In the genomic region with DNA sequence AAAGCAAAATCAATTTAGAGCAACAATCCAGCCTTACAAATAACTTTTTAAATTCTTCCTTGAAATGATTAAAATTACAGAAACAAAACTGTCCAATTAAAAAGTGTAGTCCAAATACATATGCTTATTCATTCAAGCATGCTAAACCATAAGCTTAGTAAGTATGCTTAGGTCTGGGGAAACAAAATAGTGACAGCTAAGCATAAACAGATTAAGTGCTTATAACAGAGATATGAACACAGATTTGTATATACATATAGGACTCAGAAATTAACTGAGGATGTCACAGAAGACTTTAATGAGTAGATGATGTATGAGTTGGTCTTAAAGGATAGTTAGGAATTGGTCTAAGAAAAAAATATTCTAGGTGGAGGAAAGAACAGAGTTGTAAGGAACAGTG, we compare ENCODE assay signal across 24 cellular contexts. TPM values are rescaled to one million over a fixed set of nuclear protein-coding genes. Genes with fewer than 3 reads are reported as not detected.
A peak's percentile ranks its signal among the peaks of the same experiment; 100 is the strongest.
DNase-seq lines count a peak whose midpoint lies in the region; ATAC-seq, FAIRE-seq and TF ChIP-seq lines count a peak whose summit lies in the region.
"Had no signal": no experiment of that assay in that cellular context is flagged by ENCODE, and none has a peak within 500 bp of the region (broad histone marks: within the 10 kb centered on the region; RNA-seq: fewer than 3 reads in every experiment).

No MANE protein-coding gene starts in this region.

- peaks cover 21% of the 10 kb centered on the region for H3K36me3 Mint-ChIP-seq in memory B cell

- H2AK5ac ChIP-seq in IMR-90 (ENCODE audit: low read depth, low read length) = no peak overlapping the region

- ATAC-seq in HepG2 (no peak), right lobe of liver (no peak), IMR-90 (ENCODE audit: low read depth) (peak; percentile 44; the same call in 1 of the 2 replicates), memory B cell (ENCODE audit: low read depth) (no peak), HG03457 (IDR thresholded peaks at IDR 0.05; ENCODE audit: unreplicated experiment) (no peak), HG03439 (IDR thresholded peaks at IDR 0.05; ENCODE audit: unreplicated experiment) (no peak)
- ATAC-seq: GM23338, T-cell had no signal

- H3K27me3 Mint-ChIP-seq in memory B cell = no peaks in the 10 kb centered on the region
- H3K27me3 Mint-ChIP-seq: CD4-positive, alpha-beta memory T cell; T-cell had no signal

- H3K9me3 Mint-ChIP-seq in memory B cell = no peaks in the 10 kb centered on the region
- H3K9me3 Mint-ChIP-seq: CD4-positive, alpha-beta memory T cell; GM23338; T-cell had no signal

- no peak overlapping the region for H3K56ac ChIP-seq in IMR-90 (ENCODE audit: extremely low read depth, insufficient read depth, low read length)

- H4K8ac ChIP-seq in IMR-90 (ENCODE audit: low read depth in 2 of 2, low read length in 2 of 2) = no peak overlapping the region

- no peak overlapping the region for H3K14ac ChIP-seq in IMR-90 (replicated peaks; ENCODE audit: low read depth, low read length)

- in situ Hi-C loops in HepG2 (cut with HindIII; ENCODE audit: extremely low pct_ligation_motif_present, low pct_unique_long_range_greater_than_20kb) = no loop called here
- in situ Hi-C loops in IMR-90 (cut with MboI; ENCODE audit: low sequenced_read_pairs) = no loop called here

- H3K79me2 ChIP-seq in HepG2 (ENCODE audit: insufficient read depth, low read length) = no peaks in the 10 kb centered on the region

- H2AK9ac ChIP-seq in IMR-90 (replicated peaks; ENCODE audit: low read depth, low read length, poor library complexity) = no peak overlapping the region

- H3K9ac ChIP-seq in HepG2 (ENCODE audit: insufficient read depth, low read depth, low read length) (no peak overlapping the region), IMR-90 (ENCODE audit: low read depth, low read length) (no peak overlapping the region)
- H3K9ac ChIP-seq: KMS-11 had no signal

- intact Hi-C loops in HepG2 (cut with micrococcal nuclease; ENCODE audit: unreplicated experiment) (no loop called here), right lobe of liver (cut with DNase I) (no loop called here), IMR-90 (cut with micrococcal nuclease) (no loop called here)

- H3K4me2 ChIP-seq in HepG2 (ENCODE audit: low read depth, low read length) (no peak overlapping the region), IMR-90 (ENCODE audit: low read depth, low read length) (no peak overlapping the region)
- H3K4me2 ChIP-seq: GM23338, KMS-11 had no signal

- H3K9me1 ChIP-seq in IMR-90 (ENCODE audit: insufficient read depth, low read length) = peaks cover 6% of the 10 kb centered on the region

- dilution Hi-C loops in IMR-90 (cut with HindIII; ENCODE audit: low sequenced_read_pairs, unreplicated experiment) = no loop called here

- H3K27me3 ChIP-seq in HepG2 (ENCODE audit: control insufficient read depth in 1 of 2, insufficient read depth in 2 of 2, low read length in 2 of 2) (no peaks in the 10 kb centered on the region), right lobe of liver (no peaks in the 10 kb centered on the region), IMR-90 (ENCODE audit: control insufficient read depth, insufficient read depth, low read length) (no peaks in the 10 kb centered on the region)
- H3K27me3 ChIP-seq: SJCRH30 had no signal

- H2AFZ ChIP-seq in HepG2 (ENCODE audit: low read length) = no peak overlapping the region
- no peak overlapping the region for H2AFZ ChIP-seq in IMR-90 (replicated peaks; ENCODE audit: low read length, poor library complexity)
- H2AFZ ChIP-seq: GM23338 had no signal

- no peak overlapping the region for H2BK5ac ChIP-seq in IMR-90 (ENCODE audit: low read depth, low read length, poor library complexity, severe bottlenecking)

- TF ChIP-seq RAD21 in HepG2 (CRISPR knock-in tag; IDR thresholded peaks at IDR 0.05) (no peak), IMR-90 (IDR thresholded peaks at IDR 0.05; ENCODE audit: low read length) (no peak)

- no peak for TF ChIP-seq EP300 in HepG2 (IDR thresholded peaks at IDR 0.05; ENCODE audit: low read depth in 2 of 2, low read length in 2 of 2)
- TF ChIP-seq EP300 in HepG2 (CRISPR knock-in tag; IDR thresholded peaks at IDR 0.05; ENCODE audit: borderline replicate concordance) = no peak

- CTCF ChIA-PET in HepG2 (lab: Yijun Ruan, JAX; ENCODE audit: low intra/inter-chr PET ratio, low total read pairs) = no interaction called here
- CTCF ChIA-PET in IMR-90 (lab: Yijun Ruan, JAX) = interaction anchor here (0.8 kb wide), 1 partner anchor 186 kb away, joined by 3 read pairs; no protein-coding TSS in a partner anchor

- H3K4me3 Mint-ChIP-seq in memory B cell = no peak overlapping the region
- H3K4me3 Mint-ChIP-seq: CD4-positive, alpha-beta memory T cell; GM23338; T-cell had no signal

- no peak overlapping the region for H3K23ac ChIP-seq in IMR-90 (ENCODE audit: low read depth, low read length)

- peaks cover 0 to 35% of the 10 kb centered on the region in 2 experiments; a peak in 3 of 4 replicates for H3K79me1 ChIP-seq in IMR-90 (ENCODE audit: low read depth in 1 of 2, low read length in 2 of 2)

- no peak for FAIRE-seq in HepG2 (lab: Jason Lieb, UNC)
- FAIRE-seq: GM12892, RCC 7860 had no signal

- no peak overlapping the region for H3K18ac ChIP-seq in IMR-90 (ENCODE audit: low read depth, low read length)

- POLR2A ChIA-PET in HepG2 (lab: Yijun Ruan, JAX) = no interaction called here
- POLR2A ChIA-PET in IMR-90 (lab: Charles Lee; ENCODE audit: unreplicated experiment) = no interaction called here

- no peak overlapping the region for H3K4ac ChIP-seq in IMR-90 (ENCODE audit: low read depth, low read length)

- TF ChIP-seq POLR2A in HepG2 (IDR thresholded peaks at IDR 0.05; ENCODE audit: insufficient read depth in 1 of 2, low read depth in 2 of 2, low read length in 2 of 2) (no peak), right lobe of liver (IDR thresholded peaks at IDR 0.05) (no peak), IMR-90 (IDR thresholded peaks at IDR 0.05; ENCODE audit: low read depth, low read length) (no peak)

- H3K27ac Mint-ChIP-seq in memory B cell = peak overlapping the region; percentile 22
- H3K27ac Mint-ChIP-seq: GM23338, T-cell had no signal

- no peak overlapping the region for H3K27ac ChIP-seq in HepG2 (ENCODE audit: extremely low read length, insufficient read depth, low read length)
- H3K27ac ChIP-seq in right lobe of liver = no peak overlapping the region
- no peak overlapping the region for H3K27ac ChIP-seq in IMR-90 (ENCODE audit: insufficient read depth, low read length)
- H3K27ac ChIP-seq: HL-60, KMS-11, SJCRH30 had no signal

- H4K91ac ChIP-seq in IMR-90 (ENCODE audit: insufficient read depth, low read depth, low read length) = no peak overlapping the region

- no peak overlapping the region for H2BK20ac ChIP-seq in IMR-90 (ENCODE audit: low read depth, low read length)

- H3K4me1 ChIP-seq in HepG2 (ENCODE audit: insufficient read depth, low read length) (no peaks in the 10 kb centered on the region), right lobe of liver (no peaks in the 10 kb centered on the region), IMR-90 (ENCODE audit: control insufficient read depth, insufficient read depth, low read length) (peaks cover 8% of the 10 kb centered on the region)
- H3K4me1 ChIP-seq: SJCRH30 had no signal

- DNase-seq in HepG2 (ENCODE audit: low spot score) = no peak
- no peak for DNase-seq in right lobe of liver
- no peak for DNase-seq in IMR-90
- DNase-seq in memory B cell (ENCODE audit: low spot score in 2 of 2) = no peak
- DNase-seq in stimulated activated CD4-positive, alpha-beta T cell treated with anti-CD3 and anti-CD28 coated beads, Interleukin-1b, Interleukin-23, amount 100 ng/mL, for 48 hours = no peak
- DNase-seq: CD4-positive, alpha-beta memory T cell; DMS153; HCEC 1CT; NCI-H1092 treated with DMSO at 0.1 percent for 48 hours; NCI-H1436 treated with DMSO at 0.1 percent for 48 hours; NCI-H1930; NCI-H226; NCI-H510A treated with DMSO at 0.1 percent for 48 hours; NCI-H774; OCI-M1; SJCRH30; T-cell had no signal

- H3K4me3 ChIP-seq in HepG2 (replicated peaks in 1 of 3; ENCODE audit: insufficient read depth in 1 of 3, low read depth in 2 of 3, low read length in 3 of 3) = no peak overlapping the region
- no peak overlapping the region for H3K4me3 ChIP-seq in right lobe of liver
- no peak overlapping the region for H3K4me3 ChIP-seq in IMR-90 (ENCODE audit: insufficient read depth, low read depth, low read length)
- H3K4me3 ChIP-seq: GM23338, SJCRH30 had no signal

- TF ChIP-seq CTCF in HepG2 (CRISPR knock-in tag; IDR thresholded peaks at IDR 0.05) (no peak), right lobe of liver (IDR thresholded peaks at IDR 0.05) (no peak), IMR-90 (conservative IDR thresholded peaks at IDR 0.05; ENCODE audit: low read depth, low read length) (no peak)

- H4K20me1 ChIP-seq in HepG2 (ENCODE audit: insufficient read depth, low read length) (no peaks in the 10 kb centered on the region; the same call in 1 of the 2 replicates), IMR-90 (ENCODE audit: insufficient read depth, low read length) (peaks cover 6% of the 10 kb centered on the region)

- H2BK15ac ChIP-seq in IMR-90 (ENCODE audit: low read depth, low read length) = no peak overlapping the region

- H3K36me3 ChIP-seq in HepG2 (replicated peaks in 1 of 2; ENCODE audit: control insufficient read depth in 1 of 2, insufficient read depth in 2 of 2, low read length in 2 of 2) = peaks cover 9 to 55% of the 10 kb centered on the region in 2 experiments
- H3K36me3 ChIP-seq in right lobe of liver = peaks cover 0 to 29% (median 9%) of the 10 kb centered on the region in 4 donors
- H3K36me3 ChIP-seq in IMR-90 (ENCODE audit: control insufficient read depth, insufficient read depth, low read length) = peaks cover 11% of the 10 kb centered on the region

- H3K9me3 ChIP-seq in HepG2 (ENCODE audit: low read length) (no peaks in the 10 kb centered on the region), right lobe of liver (no peaks in the 10 kb centered on the region), IMR-90 (ENCODE audit: control insufficient read depth, insufficient read depth, low read length) (no peaks in the 10 kb centered on the region)
- H3K9me3 ChIP-seq: SJCRH30 had no signal

- H2BK120ac ChIP-seq in IMR-90 (ENCODE audit: low read depth, low read length) = no peak overlapping the region

- no TSS peak for BruUV-seq in HepG2 (replicated peaks; lab: Mats Ljungman, UMichigan)
- no TSS peak for BruUV-seq in IMR-90 (replicated peaks; lab: Mats Ljungman, UMichigan)

- no peaks in the 10 kb centered on the region for H3K4me1 Mint-ChIP-seq in memory B cell
- H3K4me1 Mint-ChIP-seq: GM23338 had no signal

- H4K5ac ChIP-seq in IMR-90 (ENCODE audit: low read depth, low read length) = no peak overlapping the region

RNA-seq across cellular contexts. Expression of gene SCAF11, which starts 41.8 kb away (rescaled TPM):
- total RNA-seq in HepG2 (2016; rRNA removed; fragmentation: Illumina TruSeq; extraction: Trizol) (38.3 and 74.7 TPM in 2 replicates), right lobe of liver (10 to 100 TPM; 43.2 to 72.1 (median 61.4) TPM), IMR-90 (2012; rRNA removed) (70.4 and 90.3 TPM in 2 replicates)
- total RNA-seq in HepG2 (2016; cell fraction: cytosol; rRNA removed; fragmentation: Illumina TruSeq; extraction: Trizol; ENCODE audit: low read depth) = 10.8 and 10.9 TPM in 2 replicates
- total RNA-seq in HepG2 (2016; cell fraction: insoluble cytoplasmic fraction; rRNA removed; fragmentation: Illumina TruSeq; extraction: Trizol) = 41.7 and 68.8 TPM in 2 replicates
- 19.9 and 25.4 TPM in 2 replicates for total RNA-seq in HepG2 (2016; cell fraction: membrane; rRNA removed; fragmentation: Illumina TruSeq; extraction: Trizol)
- 87.2 and 87.5 TPM in 2 replicates for total RNA-seq in HepG2 (2016; cell fraction: nucleus; rRNA removed; fragmentation: Illumina TruSeq; extraction: Trizol)
- polyA plus RNA-seq in HepG2 (2011; rRNA removed) (22.2 and 26.9 TPM in 2 replicates), IMR-90 (2012; rRNA removed) (32.0 and 33.9 TPM in 2 replicates)
- polyA plus RNA-seq in HepG2 (2011; cell fraction: cytosol; rRNA removed) = 15.7 and 18.9 TPM in 2 replicates
- 19.0 and 20.7 TPM in 2 replicates for polyA plus RNA-seq in HepG2 (2011; cell fraction: nucleus; rRNA removed)
- polyA plus RNA-seq in HepG2 (2012) = 32.4 and 38.5 TPM in 2 replicates
- 3.9 and 4.4 TPM in 2 replicates for polyA plus RNA-seq in HepG2 (2016; cell fraction: cytosol; fragmentation: Illumina TruSeq; extraction: Trizol; ENCODE audit: low read depth)
- 57.2 and 62.9 TPM in 2 replicates for polyA plus RNA-seq in HepG2 (2016; cell fraction: insoluble cytoplasmic fraction; fragmentation: Illumina TruSeq; extraction: Trizol; ENCODE audit: low read depth)
- 8.8 and 9.0 TPM in 2 replicates for polyA plus RNA-seq in HepG2 (2016; cell fraction: membrane; fragmentation: Illumina TruSeq; extraction: Trizol; ENCODE audit: low read depth)
- polyA plus RNA-seq in HepG2 (2016; cell fraction: nucleus; fragmentation: Illumina TruSeq; extraction: Trizol; ENCODE audit: insufficient read depth, low read depth) = 59.9 and 61.8 TPM in 2 replicates
- polyA minus RNA-seq in HepG2 (2011; rRNA and poly(A)+ RNA removed; ENCODE audit: low replicate concordance) = 18.9 and 77.8 TPM in 2 replicates
- polyA minus RNA-seq in HepG2 (2011; cell fraction: cytosol; rRNA and poly(A)+ RNA removed) = 43.5 and 43.8 TPM in 2 replicates
- 169 and 175 TPM in 2 replicates for polyA minus RNA-seq in HepG2 (2011; cell fraction: nucleus; rRNA and poly(A)+ RNA removed)
- polyA plus RNA-seq in IMR-90 (2012; cell fraction: cytosol; rRNA removed) = 5.1 and 8.4 TPM in 2 replicates
- 6.6 and 82.0 TPM in 2 replicates for polyA plus RNA-seq in IMR-90 (2012; cell fraction: nucleus; rRNA removed; ENCODE audit: low replicate concordance)
